Comparison of ENCODE assay signal across 8 cellular contexts in genomic region chr18:32549248-32549842, GRCh38.
DNase-seq lines count a peak whose midpoint lies in the region; ATAC-seq and TF ChIP-seq lines count a peak whose summit lies in the region.

No MANE protein-coding gene starts in this region.

- no peaks in the 10 kb centered on the region for H3K4me1 Mint-ChIP-seq in osteocyte (ENCODE audit: unreplicated experiment)

- DNase-seq in DMS153 (lab: John Stamatoyannopoulos, UW): peak; percentile 42
- peak; percentile 84 for DNase-seq in NCI-H748 (lab: John Stamatoyannopoulos, UW; ENCODE audit: unreplicated experiment)
- DNase-seq in activated CD8-positive, alpha-beta memory T cell treated with anti-CD3 and anti-CD28 coated beads for 24 hours: peak; percentile 63
- DNase-seq in fibroblast of mammary gland (ENCODE audit: low read depth): peak; percentile 57
- no peak for DNase-seq in osteocyte (ENCODE audit: extremely low spot score, unreplicated experiment)
- no peak for DNase-seq in cerebellar nuclear complex (lab: John Stamatoyannopoulos, UW)

- TF ChIP-seq CTCF in fibroblast of mammary gland (conservative IDR thresholded peaks at IDR 0.05; ENCODE audit: control insufficient read depth, insufficient read depth, low read depth, low read length): peak; percentile 78
- peak; percentile 61 for TF ChIP-seq CTCF in osteocyte (IDR thresholded peaks at IDR 0.05)

- H3K9me3 Mint-ChIP-seq in osteocyte (ENCODE audit: unreplicated experiment): no peaks in the 10 kb centered on the region

- H3K4me3 Mint-ChIP-seq in osteocyte (ENCODE audit: unreplicated experiment): no peak overlapping the region

- no peak overlapping the region for H3K27ac Mint-ChIP-seq in osteocyte (ENCODE audit: unreplicated experiment)

- H3K36me3 Mint-ChIP-seq in osteocyte (ENCODE audit: unreplicated experiment): no peaks in the 10 kb centered on the region

- ATAC-seq in GM19467 (IDR thresholded peaks at IDR 0.05; ENCODE audit: unreplicated experiment) (peak; percentile 79), HG03521 (IDR thresholded peaks at IDR 0.05; ENCODE audit: unreplicated experiment) (peak; percentile 68)

- peaks cover 15% of the 10 kb centered on the region for H3K27me3 Mint-ChIP-seq in osteocyte (ENCODE audit: unreplicated experiment)

- H3K4me3 ChIP-seq in fibroblast of mammary gland (ENCODE audit: control insufficient read depth, low read depth, low read length): no peak overlapping the region

Comparison
In these comparisons a context has a peak if more than half of its experiments do, and no peak if none do; other contexts are left out.
1. DNase-seq: peak in DMS153 (single experiment), NCI-H748 (single experiment), activated CD8-positive, alpha-beta memory T cell treated with anti-CD3 and anti-CD28 coated beads for 24 hours (single experiment) and fibroblast of mammary gland (single experiment); none in osteocyte (single experiment) and cerebellar nuclear complex (0 of 2).